Comparison of ENCODE assay signal across 22 cellular contexts in genomic region chr17:16504974-16505373, GRCh38. TPM values are rescaled to one million over a fixed set of nuclear protein-coding genes. Genes with fewer than 3 reads are reported as not detected.
"Had no signal": no experiment of that assay in that cellular context is flagged by ENCODE, and none has a peak within 500 bp of the region (broad histone marks: within the 10 kb centered on the region; RNA-seq: fewer than 3 reads in every experiment).

No MANE protein-coding gene starts in this region.

- DNase-seq: MG63; NCI-H1092 treated with DMSO at 0.1 percent for 48 hours; NCI-H1436; NCI-H187; NCI-H2029; NCI-H2081 treated with DMSO at 0.1 percent for 48 hours; NCI-H2171; NCI-H226; NCI-H446; NCI-H510A; NCI-H524 treated with DMSO at 0.1 percent for 48 hours; NCI-H69; NCI-H774; NK-92 treated with Interleukin-12 subunit alpha and Interleukin-12 subunit beta, amount 100 ng/mL, for 24 hours; PC-3; SHP77; SK-N-SH; SW 1271 had no signal

- H3K4me2 ChIP-seq: SK-N-SH had no signal

- H3K9me3 ChIP-seq: MG63, SK-N-SH had no signal

- H3K27ac ChIP-seq: RWPE1 had no signal

- FAIRE-seq: K562 had no signal

- H3K4me3 ChIP-seq: K562, MG63 had no signal

- H3K9me2 ChIP-seq: SK-N-SH had no signal

- H3K27me3 ChIP-seq: MG63 had no signal

- ATAC-seq: K562, Panc1, PC-3 had no signal

- H3K9ac ChIP-seq: SK-N-SH had no signal

- H3K36me3 ChIP-seq: MG63 had no signal

RNA-seq across cellular contexts. Expression of gene LRRC75A, which starts 13.0 kb away (rescaled TPM):
- total RNA-seq: OCI-LY7 had no signal
